In genomic region chr12:91836696-91837095, GRCh38 we compare ENCODE assay signal across 29 cellular contexts.
"Had no signal": no experiment of that assay in that cellular context is flagged by ENCODE, and none has a peak within 500 bp of the region (broad histone marks: within the 10 kb centered on the region; RNA-seq: fewer than 3 reads in every experiment).

No MANE protein-coding gene starts in this region.

- DNase-seq: stimulated activated CD4-positive, alpha-beta T cell treated with anti-CD3 and anti-CD28 coated beads, Interleukin-2, amount 100 ng/mL, for 48 hours; stimulated activated CD4-positive, alpha-beta T cell treated with anti-CD3 and anti-CD28 coated beads, Interleukin-4, amount 100 ng/mL, for 1 hour; stimulated activated CD4-positive, alpha-beta T cell treated with anti-CD3 and anti-CD28 coated beads, Interleukin-4, amount 100 ng/mL, for 24 hours; stimulated activated CD4-positive, alpha-beta T cell treated with anti-CD3 and anti-CD28 coated beads, Interleukin-4, amount 100 ng/mL, for 4 hours; stimulated activated CD8-positive, alpha-beta memory T cell treated with anti-CD3 and anti-CD28 coated beads, Interleukin-4, amount 100 ng/mL, for 48 hours; stimulated activated naive B cell treated with anti-CD40 and anti-IgM and Interleukin-4, amounts not matched to agents 10 μg/mL and 1 μg/mL and 100 μg/mL, for 72 hours; stimulated activated naive CD4-positive, alpha-beta T cell; stimulated activated naive CD4-positive, alpha-beta T cell treated with Interleukin-2 at 50 U/mL for 16 hours; stimulated activated naive CD8-positive, alpha-beta T cell treated with anti-CD3 and anti-CD28 coated beads, Interleukin-15, amount 100 ng/mL, for 72 hours; stimulated activated naive CD8-positive, alpha-beta T cell treated with anti-CD3 and anti-CD28 coated beads, Interleukin-15, Interleukin-2, amounts not matched to agents 100 U/mL and 50 U/mL, for 24 hours; stomach; substantia nigra; testis; thyroid gland; tibial artery; transverse colon; trophoblast cell; upper lobe of left lung; upper lobe of right lung; uterus had no signal

- H3K27ac ChIP-seq: stomach, suprapubic skin, testis, thoracic aorta, thyroid gland, tibial artery, tibial nerve, transverse colon, upper lobe of left lung, upper lobe of right lung, uterus, vagina had no signal

- H3K4me1 ChIP-seq: stomach, suprapubic skin, testis, thyroid gland, transverse colon, upper lobe of left lung, upper lobe of right lung, uterus, vagina had no signal

- ATAC-seq: stimulated activated effector memory CD8-positive, alpha-beta T cell treated with anti-CD3 and anti-CD28 coated beads, Interleukin-12 subunit alpha, Interleukin-12 subunit beta, amount 100 ng/mL, for 72 hours; stimulated activated memory B cell treated with anti-CD40 and anti-IgM and Interleukin-4, amounts not matched to agents 10 μg/mL and 1 μg/mL and 100 μg/mL, for 72 hours; stimulated activated naive B cell treated with anti-CD40 and anti-IgM and Interleukin-4, amounts not matched to agents 10 μg/mL and 1 μg/mL and 100 μg/mL, for 72 hours; stimulated activated naive CD8-positive, alpha-beta T cell treated with anti-CD3 and anti-CD28 coated beads, Interleukin-15, Interleukin-2, amounts not matched to agents 100 U/mL and 50 U/mL, for 24 hours; upper lobe of right lung had no signal

- H3K27me3 ChIP-seq: stomach, suprapubic skin, testis, thyroid gland, tibial artery, tibial nerve, transverse colon, upper lobe of left lung, upper lobe of right lung, uterus, vagina had no signal

- H3K27ac Mint-ChIP-seq: stimulated activated effector memory CD8-positive, alpha-beta T cell treated with anti-CD3 and anti-CD28 coated beads, Interleukin-12 subunit alpha, Interleukin-12 subunit beta, amount 100 ng/mL, for 72 hours; stimulated activated memory B cell treated with anti-CD40 and anti-IgM and Interleukin-4, amounts not matched to agents 10 μg/mL and 1 μg/mL and 100 μg/mL, for 72 hours; stimulated activated naive B cell treated with anti-CD40 and anti-IgM and Interleukin-4, amounts not matched to agents 10 μg/mL and 1 μg/mL and 100 μg/mL, for 72 hours; stimulated activated naive CD8-positive, alpha-beta T cell treated with anti-CD3 and anti-CD28 coated beads, Interleukin-15, amount 100 ng/mL, for 72 hours; stimulated activated naive CD8-positive, alpha-beta T cell treated with anti-CD3 and anti-CD28 coated beads, Interleukin-15, Interleukin-2, amounts not matched to agents 100 ng/mL and 50 ng/mL, for 24 hours; type B pancreatic cell had no signal

- H3K4me3 Mint-ChIP-seq: stimulated activated effector memory CD8-positive, alpha-beta T cell treated with anti-CD3 and anti-CD28 coated beads, Interleukin-12 subunit alpha, Interleukin-12 subunit beta, amount 100 ng/mL, for 72 hours; stimulated activated memory B cell treated with anti-CD40 and anti-IgM and Interleukin-4, amounts not matched to agents 10 μg/mL and 1 μg/mL and 100 μg/mL, for 72 hours; stimulated activated naive B cell treated with anti-CD40 and anti-IgM and Interleukin-4, amounts not matched to agents 10 μg/mL and 1 μg/mL and 100 μg/mL, for 72 hours; stimulated activated naive CD8-positive, alpha-beta T cell treated with anti-CD3 and anti-CD28 coated beads, Interleukin-15, amount 100 ng/mL, for 72 hours; stimulated activated naive CD8-positive, alpha-beta T cell treated with anti-CD3 and anti-CD28 coated beads, Interleukin-15, Interleukin-2, amounts not matched to agents 100 ng/mL and 50 ng/mL, for 24 hours; type B pancreatic cell had no signal

- H3K4me1 Mint-ChIP-seq: stimulated activated effector memory CD8-positive, alpha-beta T cell treated with anti-CD3 and anti-CD28 coated beads, Interleukin-12 subunit alpha, Interleukin-12 subunit beta, amount 100 ng/mL, for 72 hours; stimulated activated memory B cell treated with anti-CD40 and anti-IgM and Interleukin-4, amounts not matched to agents 10 μg/mL and 1 μg/mL and 100 μg/mL, for 72 hours; stimulated activated naive CD8-positive, alpha-beta T cell treated with anti-CD3 and anti-CD28 coated beads, Interleukin-15, amount 100 ng/mL, for 72 hours had no signal

- H3K4me3 ChIP-seq: stomach, suprapubic skin, testis, thoracic aorta, thyroid gland, tibial artery, tibial nerve, transverse colon, upper lobe of left lung, upper lobe of right lung, uterus, vagina had no signal

- H3K27me3 Mint-ChIP-seq: stimulated activated memory B cell treated with anti-CD40 and anti-IgM and Interleukin-4, amounts not matched to agents 10 μg/mL and 1 μg/mL and 100 μg/mL, for 72 hours; stimulated activated naive B cell treated with anti-CD40 and anti-IgM and Interleukin-4, amounts not matched to agents 10 μg/mL and 1 μg/mL and 100 μg/mL, for 72 hours; stimulated activated naive CD8-positive, alpha-beta T cell treated with anti-CD3 and anti-CD28 coated beads, Interleukin-15, amount 100 ng/mL, for 72 hours; stimulated activated naive CD8-positive, alpha-beta T cell treated with anti-CD3 and anti-CD28 coated beads, Interleukin-15, Interleukin-2, amounts not matched to agents 100 ng/mL and 50 ng/mL, for 24 hours; type B pancreatic cell had no signal

- H3K9me3 Mint-ChIP-seq: stimulated activated memory B cell treated with anti-CD40 and anti-IgM and Interleukin-4, amounts not matched to agents 10 μg/mL and 1 μg/mL and 100 μg/mL, for 72 hours had no signal

- H3K36me3 ChIP-seq: stomach, suprapubic skin, thoracic aorta, thyroid gland, tibial artery, tibial nerve, transverse colon, upper lobe of left lung, upper lobe of right lung, uterus, vagina had no signal

- FAIRE-seq: urothelium cell line had no signal

- H3K36me3 Mint-ChIP-seq: stimulated activated effector memory CD8-positive, alpha-beta T cell treated with anti-CD3 and anti-CD28 coated beads, Interleukin-12 subunit alpha, Interleukin-12 subunit beta, amount 100 ng/mL, for 72 hours; stimulated activated memory B cell treated with anti-CD40 and anti-IgM and Interleukin-4, amounts not matched to agents 10 μg/mL and 1 μg/mL and 100 μg/mL, for 72 hours; stimulated activated naive B cell treated with anti-CD40 and anti-IgM and Interleukin-4, amounts not matched to agents 10 μg/mL and 1 μg/mL and 100 μg/mL, for 72 hours; type B pancreatic cell had no signal

- H3K9me3 ChIP-seq: stomach, suprapubic skin, testis, thoracic aorta, thyroid gland, transverse colon, upper lobe of left lung, upper lobe of right lung, uterus, vagina had no signal
